16 cellular contexts compared by ENCODE assay signal in genomic region chr22:23074451-23074850, GRCh38. TPM values are rescaled to one million over a fixed set of nuclear protein-coding genes. Genes with fewer than 3 reads are reported as not detected.
A peak's percentile ranks its signal among the peaks of the same experiment; 100 is the strongest.
DNase-seq lines count a peak whose midpoint lies in the region; ATAC-seq and TF ChIP-seq lines count a peak whose summit lies in the region.
"Had no signal": no experiment of that assay in that cellular context is flagged by ENCODE, and none has a peak within 500 bp of the region (broad histone marks: within the 10 kb centered on the region; RNA-seq: fewer than 3 reads in every experiment).

No MANE protein-coding gene starts in this region.

- TF ChIP-seq CTCF in chondrocyte (IDR thresholded peaks at IDR 0.05): no peak
- TF ChIP-seq CTCF in lower lobe of right lung (IDR thresholded peaks at IDR 0.05): no peak
- TF ChIP-seq CTCF in progenitor cell of endocrine pancreas (IDR thresholded peaks at IDR 0.05; ENCODE audit: unreplicated experiment): no peak
- TF ChIP-seq CTCF in adrenal gland (IDR thresholded peaks at IDR 0.05): no peak

- H3K9me3 Mint-ChIP-seq in chondrocyte (ENCODE audit: low read depth) (no peaks in the 10 kb centered on the region), progenitor cell of endocrine pancreas (ENCODE audit: low read depth) (no peaks in the 10 kb centered on the region)
- H3K9me3 Mint-ChIP-seq: CD4-positive, alpha-beta T cell had no signal

- H3K4me1 Mint-ChIP-seq in chondrocyte (ENCODE audit: low read depth) (peaks cover 13% of the 10 kb centered on the region), progenitor cell of endocrine pancreas (ENCODE audit: low read depth) (peaks cover 25% of the 10 kb centered on the region)

- H3K4me3 ChIP-seq in BLaER1 treated with 17β-estradiol and CSF1 and Interleukin-3, amounts not matched to agents 10 nM and 100 nM: peak overlapping the region in 2 of 10 experiments; percentile 5 to 7; a peak in 2 of 20 replicates
- H3K4me3 ChIP-seq in lower lobe of right lung: no peak overlapping the region
- H3K4me3 ChIP-seq in adrenal gland: no peak overlapping the region
- H3K4me3 ChIP-seq: A549 had no signal

- no peaks in the 10 kb centered on the region for H3K27me3 Mint-ChIP-seq in chondrocyte (ENCODE audit: low read depth)
- H3K27me3 Mint-ChIP-seq in progenitor cell of endocrine pancreas: peaks cover 9% of the 10 kb centered on the region

- H3K36me3 Mint-ChIP-seq in chondrocyte (ENCODE audit: low read depth) (no peaks in the 10 kb centered on the region), progenitor cell of endocrine pancreas (ENCODE audit: insufficient read depth) (peaks cover 2% of the 10 kb centered on the region)
- H3K36me3 Mint-ChIP-seq: IgD-negative memory B cell had no signal

- intact Hi-C loops in lower lobe of right lung (cut with DNase I): no loop called here
- intact Hi-C loops in adrenal gland (cut with DNase I): loop anchor here in 1 of 2 donors (10.0 kb wide), 2 partner anchors 60 to 80 kb away; no protein-coding TSS in a partner anchor

- H3K9me3 ChIP-seq in BLaER1 treated with 17β-estradiol and CSF1 and Interleukin-3, amounts not matched to agents 10 nM and 100 nM (replicated peaks in 1 of 11): peaks cover 0 to 5% (median 0%) of the 10 kb centered on the region in 11 experiments; a peak in 1 of 22 replicates
- H3K9me3 ChIP-seq in lower lobe of right lung (no peaks in the 10 kb centered on the region), adrenal gland (replicated peaks in 1 of 3) (no peaks in the 10 kb centered on the region)
- H3K9me3 ChIP-seq: A549 had no signal

- DNase-seq in chondrocyte (ENCODE audit: low spot score) (peak; percentile 68), lower lobe of right lung (peak; percentile 24), progenitor cell of endocrine pancreas (ENCODE audit: low spot score, unreplicated experiment) (no peak), adrenal gland (no peak)
- DNase-seq in activated naive CD4-positive, alpha-beta T cell treated with Interleukin-2 at 50 U/mL for 16 hours: no peak
- DNase-seq: CD4-positive, alpha-beta T cell; DND-41; GF-D8; NCI-H1436 treated with DMSO at 0.1 percent for 48 hours; NCI-H2081; NCI-H510A treated with DMSO at 0.1 percent for 48 hours had no signal

- H3K27ac Mint-ChIP-seq in chondrocyte (ENCODE audit: unreplicated experiment) (no peak overlapping the region), progenitor cell of endocrine pancreas (peak overlapping the region; percentile 46)
- H3K27ac Mint-ChIP-seq: CD4-positive, alpha-beta T cell had no signal

- H3K4me2 ChIP-seq in BLaER1 treated with 17β-estradiol and CSF1 and Interleukin-3, amounts not matched to agents 10 nM and 100 nM: peak overlapping the region in 9 of 11 experiments; percentile 53 to 100 (median 98); a peak in 19 of 22 replicates
- H3K4me2 ChIP-seq: A549 had no signal

- H4K20me1 ChIP-seq in BLaER1 treated with 17β-estradiol and CSF1 and Interleukin-3, amounts not matched to agents 10 nM and 100 nM: peaks cover 0 to 84% (median 12%) of the 10 kb centered on the region in 11 experiments; a peak in 14 of 22 replicates

- no peak overlapping the region for H3K27ac ChIP-seq in BLaER1 treated with 17β-estradiol and CSF1 and Interleukin-3, amounts not matched to agents 10 nM and 100 nM
- H3K27ac ChIP-seq in lower lobe of right lung (no peak overlapping the region), adrenal gland (no peak overlapping the region)
- H3K27ac ChIP-seq: A549 had no signal

- peak overlapping the region in 3 of 11 experiments; percentile 47 to 57 (median 52); a peak in 5 of 22 replicates for H3K9ac ChIP-seq in BLaER1 treated with 17β-estradiol and CSF1 and Interleukin-3, amounts not matched to agents 10 nM and 100 nM

- peaks cover 0 to 3% (median 0%) of the 10 kb centered on the region in 11 experiments; a peak in 1 of 22 replicates for H3K36me3 ChIP-seq in BLaER1 treated with 17β-estradiol and CSF1 and Interleukin-3, amounts not matched to agents 10 nM and 100 nM
- H3K36me3 ChIP-seq in lower lobe of right lung (no peaks in the 10 kb centered on the region), adrenal gland (replicated peaks in 1 of 2) (no peaks in the 10 kb centered on the region)

- WGBS in adrenal gland, 4 donors: 95 to 100% (median 97%) methylated on average over 7 of the region's 7 CpGs

- peaks cover 0 to 26% (median 18%) of the 10 kb centered on the region in 11 experiments; a peak in 14 of 22 replicates for H3K27me3 ChIP-seq in BLaER1 treated with 17β-estradiol and CSF1 and Interleukin-3, amounts not matched to agents 10 nM and 100 nM
- H3K27me3 ChIP-seq in lower lobe of right lung (ENCODE audit: low read depth): peaks cover 19% of the 10 kb centered on the region
- H3K27me3 ChIP-seq in adrenal gland: no peaks in the 10 kb centered on the region

- ATAC-seq in lower lobe of right lung: no peak
- no peak for ATAC-seq in HG03342 (IDR thresholded peaks at IDR 0.05; ENCODE audit: unreplicated experiment)
- no peak for ATAC-seq in HG02623 (IDR thresholded peaks at IDR 0.05; ENCODE audit: unreplicated experiment)
- ATAC-seq: A549 had no signal

- no peak for TF ChIP-seq POLR2A in adrenal gland (IDR thresholded peaks at IDR 0.05)

- H3K4me3 Mint-ChIP-seq in chondrocyte (ENCODE audit: unreplicated experiment) (no peak overlapping the region), progenitor cell of endocrine pancreas (ENCODE audit: low read depth) (no peak overlapping the region)
- H3K4me3 Mint-ChIP-seq: CD4-positive, alpha-beta T cell had no signal

- H3K4me1 ChIP-seq in BLaER1 treated with 17β-estradiol and CSF1 and Interleukin-3, amounts not matched to agents 10 nM and 100 nM: peaks cover 30 to 92% (median 84%) of the 10 kb centered on the region in 10 experiments; a peak in 18 of 20 replicates
- H3K4me1 ChIP-seq in lower lobe of right lung: peaks cover 12% of the 10 kb centered on the region
- H3K4me1 ChIP-seq in adrenal gland (replicated peaks in 1 of 2): peaks cover 17 to 33% of the 10 kb centered on the region in 2 donors

RNA-seq across cellular contexts. Expression of gene GNAZ, which starts 4.1 kb away (rescaled TPM):
- total RNA-seq in chondrocyte: 3.9 to 4.9 TPM (median 4.5 TPM) in 3 replicates
- total RNA-seq in lower lobe of right lung: 2.4 TPM
- total RNA-seq in progenitor cell of endocrine pancreas: 16.3 and 19.2 TPM in 2 replicates
- 10 to 100 TPM in 4 of 8 donors, 1 to 10 TPM in 4; 6.3 to 70.8 (median 10.5) TPM for total RNA-seq in adrenal gland
- 10 to 100 TPM in 1 of 3 donors, 1 to 10 TPM in 2; 3.7 to 14.4 (median 6.8) TPM for polyA plus RNA-seq in adrenal gland

Comparison
In these comparisons a context has a peak if more than half of its experiments do, and no peak if none do; other contexts are left out.
1. DNase-seq: peak in chondrocyte (single experiment) and lower lobe of right lung (single experiment); none in progenitor cell of endocrine pancreas (single experiment), activated naive CD4-positive, alpha-beta T cell treated with Interleukin-2 at 50 U/mL for 16 hours (single experiment) and adrenal gland (0 of 7).